In the genomic region with DNA sequence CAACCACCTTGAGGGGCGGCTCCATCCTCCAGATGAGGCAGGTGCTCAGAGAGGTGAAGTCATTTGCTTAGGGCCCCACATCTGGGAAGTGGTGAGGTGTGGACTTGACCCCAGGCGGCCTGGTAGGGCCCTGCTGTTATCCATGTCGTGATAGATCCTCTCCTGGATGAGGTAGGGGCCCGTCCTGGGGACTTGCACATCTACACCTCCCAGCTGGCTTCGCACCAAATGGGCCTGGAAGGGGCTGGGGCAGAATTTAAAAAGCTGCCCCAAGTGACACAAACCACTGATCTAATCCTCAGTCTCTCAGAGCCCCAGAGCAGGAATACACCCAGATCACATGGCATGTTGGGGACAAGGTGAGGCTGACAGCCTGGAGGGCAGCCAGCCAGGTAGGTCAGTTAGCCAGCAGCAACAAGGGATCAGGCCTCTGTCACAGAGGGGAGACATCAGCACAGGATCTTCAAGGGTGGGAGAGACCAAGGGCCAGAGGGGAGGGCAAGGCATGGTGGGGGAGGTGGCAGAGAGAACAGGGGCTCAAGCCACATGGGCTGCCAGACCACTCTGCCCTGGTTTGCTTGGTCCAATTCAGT, we compare ENCODE assay signal across 1 cellular context.
TF ChIP-seq lines count a peak whose summit lies in the region.

No MANE protein-coding gene starts in this region.

TF ChIP-seq in H1, 55 proteins besides CTCF, POLR2A, EP300 and RAD21:
- TF ChIP-seq BACH1 (IDR thresholded peaks at IDR 0.05; ENCODE audit: low read length) (no peak), KDM5A (IDR thresholded peaks at IDR 0.05; ENCODE audit: low read length) (no peak), TAF7 (optimal IDR thresholded peaks at IDR 0.05; ENCODE audit: borderline replicate concordance, low read depth, low read length) (no peak), SP4 (IDR thresholded peaks at IDR 0.05; ENCODE audit: low read length) (no peak), POU5F1 (IDR thresholded peaks at IDR 0.05; ENCODE audit: low read depth, low read length) (no peak), TCF12 (IDR thresholded peaks at IDR 0.05; ENCODE audit: low read depth, low read length) (no peak), ZNF274 (IDR thresholded peaks at IDR 0.05; ENCODE audit: borderline replicate concordance, extremely low read depth, low read length) (no peak), BCL11A (IDR thresholded peaks at IDR 0.05; ENCODE audit: low read depth in 2 of 2, low read length in 2 of 2) (no peak), GTF2F1 (IDR thresholded peaks at IDR 0.05; ENCODE audit: borderline replicate concordance, low read depth, low read length) (no peak), RBBP5 (IDR thresholded peaks at IDR 0.05; ENCODE audit: borderline replicate concordance, low read depth, low read length) (no peak)
TF ChIP-seq in H1: peak in this region for 0.
